8 cellular contexts compared by ENCODE assay signal in genomic region chr19:12668937-12669271, GRCh38. TPM values are rescaled to one million over a fixed set of nuclear protein-coding genes. Genes with fewer than 3 reads are reported as not detected.
A peak's percentile ranks its signal among the peaks of the same experiment; 100 is the strongest.
DNase-seq lines count a peak whose midpoint lies in the region; ATAC-seq lines count a peak whose summit lies in the region.

No MANE protein-coding gene starts in this region.

- peak overlapping the region; percentile 90 for H3K4me3 ChIP-seq in iPS-11a (ENCODE audit: low read depth, low read length)
- peak overlapping the region; percentile 82 for H3K4me3 ChIP-seq in skeletal muscle cell (ENCODE audit: low read depth, low read length)

- ATAC-seq in Right ventricle myocardium inferior: peak; percentile 11
- ATAC-seq in GM21619 (IDR thresholded peaks at IDR 0.05; ENCODE audit: unreplicated experiment): no peak

- DNase-seq in Right ventricle myocardium inferior (ENCODE audit: missing footprints) (peak; percentile 82), cardiac septum (ENCODE audit: low spot score) (no peak), T-helper 22 cell (ENCODE audit: low read depth) (peak; percentile 73), astrocyte of the hippocampus (ENCODE audit: low read depth, low spot score) (peak; percentile 59), skeletal muscle cell (ENCODE audit: low read depth) (no peak), foreskin melanocyte (no peak)

- intact Hi-C loops in Right ventricle myocardium inferior (cut with DNase I) (no loop called here), cardiac septum (cut with DNase I) (loop anchor here (1.0 to 5.0 kb wide), 2 partner anchors 12 to 107 kb away; partner anchors contain the start of gene DHPS)

RNA-seq across cellular contexts. Expression of gene WDR83, which starts 2.3 kb away (rescaled TPM):
- total RNA-seq in Right ventricle myocardium inferior (7.2 TPM), cardiac septum (10.0 TPM)

RNA-seq across cellular contexts. Expression of gene MAN2B1, which starts 2.4 kb away (rescaled TPM):
- 40.2 TPM for total RNA-seq in Right ventricle myocardium inferior
- total RNA-seq in cardiac septum: 20.6 TPM

RNA-seq across cellular contexts. Expression of gene DHPS, which starts 12.8 kb away (rescaled TPM):
- 45.9 TPM for total RNA-seq in Right ventricle myocardium inferior
- total RNA-seq in cardiac septum: 49.0 TPM

RNA-seq across cellular contexts. Expression of gene GNG14, which starts 18.9 kb away (rescaled TPM):
- total RNA-seq in Right ventricle myocardium inferior (not detected), cardiac septum (not detected)

RNA-seq across cellular contexts. Expression of gene FBXW9, which starts 27.5 kb away (rescaled TPM):
- 1.7 TPM for total RNA-seq in Right ventricle myocardium inferior
- 2.2 TPM for total RNA-seq in cardiac septum

Comparison
In these comparisons a context has a peak if more than half of its experiments do, and no peak if none do; other contexts are left out.
1. DNase-seq: peak in Right ventricle myocardium inferior (single experiment), T-helper 22 cell (single experiment) and astrocyte of the hippocampus (single experiment); none in cardiac septum (single experiment), skeletal muscle cell (single experiment) and foreskin melanocyte (single experiment).